In the genomic region with DNA sequence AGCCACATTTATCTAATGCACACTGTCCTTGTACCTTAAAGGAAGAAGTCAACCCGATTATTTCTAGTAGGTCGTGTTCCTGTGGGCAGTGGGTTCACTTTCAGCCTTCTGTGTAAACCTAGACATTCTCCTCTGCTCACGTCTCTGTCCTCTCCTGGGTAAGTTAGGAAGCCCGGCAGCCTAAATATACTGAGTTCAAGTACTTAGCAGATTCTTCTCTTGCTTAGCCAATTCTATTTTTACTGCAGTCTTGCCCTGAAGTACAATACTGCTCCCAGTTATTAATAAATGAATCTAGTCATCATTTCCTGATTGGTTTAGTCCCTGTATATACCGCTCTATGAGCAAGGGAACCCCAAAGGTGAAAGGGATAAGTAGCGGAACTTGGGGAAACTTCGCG, we compare ENCODE assay signal across 1 cellular context.
TF ChIP-seq lines count a peak whose summit lies in the region.

No MANE protein-coding gene starts in this region.

TF ChIP-seq in K562, 482 proteins besides CTCF, POLR2A, EP300 and RAD21 (continued from another document):
- no peak for TF ChIP-seq YY1 (IDR thresholded peaks at IDR 0.05; ENCODE audit: borderline replicate concordance in 1 of 3, control insufficient read depth in 1 of 3, extremely low read depth in 1 of 3, insufficient read depth in 3 of 3, insufficient read length in 1 of 3, insufficient replicate concordance in 2 of 3, low read depth in 1 of 3, low read length in 2 of 3)
- TF ChIP-seq ZNF766 (CRISPR knock-in tag; conservative IDR thresholded peaks at IDR 0.05), result no peak
- TF ChIP-seq, protein P1, sequence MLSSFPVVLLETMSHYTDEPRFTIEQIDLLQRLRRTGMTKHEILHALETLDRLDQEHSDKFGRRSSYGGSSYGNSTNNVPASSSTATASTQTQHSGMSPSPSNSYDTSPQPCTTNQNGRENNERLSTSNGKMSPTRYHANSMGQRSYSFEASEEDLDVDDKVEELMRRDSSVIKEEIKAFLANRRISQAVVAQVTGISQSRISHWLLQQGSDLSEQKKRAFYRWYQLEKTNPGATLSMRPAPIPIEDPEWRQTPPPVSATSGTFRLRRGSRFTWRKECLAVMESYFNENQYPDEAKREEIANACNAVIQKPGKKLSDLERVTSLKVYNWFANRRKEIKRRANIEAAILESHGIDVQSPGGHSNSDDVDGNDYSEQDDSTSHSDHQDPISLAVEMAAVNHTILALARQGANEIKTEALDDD (IDR thresholded peaks at IDR 0.05), result no peak
- TF ChIP-seq SRSF3 (IDR thresholded peaks at IDR 0.05; ENCODE audit: insufficient read depth, low read length), result no peak
- TF ChIP-seq, protein P2, sequence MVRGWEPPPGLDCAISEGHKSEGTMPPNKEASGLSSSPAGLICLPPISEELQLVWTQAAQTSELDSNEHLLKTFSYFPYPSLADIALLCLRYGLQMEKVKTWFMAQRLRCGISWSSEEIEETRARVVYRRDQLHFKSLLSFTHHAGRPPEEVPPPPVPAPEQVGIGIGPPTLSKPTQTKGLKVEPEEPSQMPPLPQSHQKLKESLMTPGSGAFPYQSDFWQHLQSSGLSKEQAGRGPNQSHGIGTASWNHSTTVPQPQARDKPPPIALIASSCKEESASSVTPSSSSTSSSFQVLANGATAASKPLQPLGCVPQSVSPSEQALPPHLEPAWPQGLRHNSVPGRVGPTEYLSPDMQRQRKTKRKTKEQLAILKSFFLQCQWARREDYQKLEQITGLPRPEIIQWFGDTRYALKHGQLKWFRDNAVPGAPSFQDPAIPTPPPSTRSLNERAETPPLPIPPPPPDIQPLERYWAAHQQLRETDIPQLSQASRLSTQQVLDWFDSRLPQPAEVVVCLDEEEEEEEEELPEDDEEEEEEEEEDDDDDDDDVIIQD (CRISPR knock-in tag; IDR thresholded peaks at IDR 0.05), result no peak
- TF ChIP-seq, protein P3, sequence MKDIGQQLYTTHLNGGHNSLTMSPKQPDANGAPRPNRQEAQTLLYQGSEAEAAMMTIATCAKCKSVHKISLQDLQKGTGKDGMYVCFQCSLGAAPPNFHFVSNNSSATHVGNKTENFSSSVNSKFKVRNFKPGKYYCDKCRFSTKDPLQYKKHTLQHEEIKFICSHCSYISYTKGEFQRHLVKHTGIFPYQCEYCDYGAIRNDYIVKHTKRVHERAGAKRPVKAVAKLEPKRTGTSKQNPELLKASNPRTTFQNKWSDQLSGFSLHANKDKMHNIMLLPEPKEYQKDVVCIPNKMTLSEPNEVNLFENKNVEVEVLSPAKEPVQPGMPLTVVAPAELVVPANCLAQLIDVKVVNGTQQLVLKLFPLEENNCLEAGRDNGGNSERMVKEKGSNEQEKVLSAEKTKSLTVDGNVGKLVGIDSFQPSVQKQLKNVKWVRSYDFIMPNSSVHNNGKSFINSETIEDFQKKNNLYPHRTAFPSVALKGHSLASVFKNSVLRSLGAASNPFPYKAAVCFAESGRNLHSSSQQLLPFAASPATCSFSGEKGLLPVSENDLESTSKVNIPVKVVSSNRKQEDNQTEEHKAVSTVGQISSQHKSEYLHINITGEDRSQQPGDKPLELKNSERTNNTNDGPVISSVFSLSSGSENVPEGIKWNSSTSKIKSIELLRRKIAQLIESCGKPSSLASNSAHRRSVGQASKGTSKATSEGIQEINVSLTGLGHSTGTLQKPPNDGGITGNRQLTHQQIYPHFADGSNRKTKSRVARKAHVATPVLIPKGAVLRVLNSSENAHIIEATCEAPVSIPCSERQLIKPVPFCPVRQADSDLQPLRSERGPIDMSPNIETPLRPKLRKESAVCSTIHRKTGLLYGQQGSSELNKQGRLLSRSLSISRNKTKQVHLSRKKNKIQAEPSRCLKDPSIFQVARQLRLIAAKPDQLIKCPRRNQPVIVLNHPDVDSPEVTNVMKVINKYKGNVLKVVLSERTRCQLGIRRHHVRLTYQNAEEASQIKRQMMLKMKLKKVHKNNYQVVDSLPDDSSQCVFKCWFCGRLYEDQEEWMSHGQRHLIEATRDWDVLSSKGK (CRISPR knock-in tag; IDR thresholded peaks at IDR 0.05), result no peak
- no peak for TF ChIP-seq ZNF347 (CRISPR knock-in tag; IDR thresholded peaks at IDR 0.05; ENCODE audit: low read depth)
- TF ChIP-seq, protein P4, sequence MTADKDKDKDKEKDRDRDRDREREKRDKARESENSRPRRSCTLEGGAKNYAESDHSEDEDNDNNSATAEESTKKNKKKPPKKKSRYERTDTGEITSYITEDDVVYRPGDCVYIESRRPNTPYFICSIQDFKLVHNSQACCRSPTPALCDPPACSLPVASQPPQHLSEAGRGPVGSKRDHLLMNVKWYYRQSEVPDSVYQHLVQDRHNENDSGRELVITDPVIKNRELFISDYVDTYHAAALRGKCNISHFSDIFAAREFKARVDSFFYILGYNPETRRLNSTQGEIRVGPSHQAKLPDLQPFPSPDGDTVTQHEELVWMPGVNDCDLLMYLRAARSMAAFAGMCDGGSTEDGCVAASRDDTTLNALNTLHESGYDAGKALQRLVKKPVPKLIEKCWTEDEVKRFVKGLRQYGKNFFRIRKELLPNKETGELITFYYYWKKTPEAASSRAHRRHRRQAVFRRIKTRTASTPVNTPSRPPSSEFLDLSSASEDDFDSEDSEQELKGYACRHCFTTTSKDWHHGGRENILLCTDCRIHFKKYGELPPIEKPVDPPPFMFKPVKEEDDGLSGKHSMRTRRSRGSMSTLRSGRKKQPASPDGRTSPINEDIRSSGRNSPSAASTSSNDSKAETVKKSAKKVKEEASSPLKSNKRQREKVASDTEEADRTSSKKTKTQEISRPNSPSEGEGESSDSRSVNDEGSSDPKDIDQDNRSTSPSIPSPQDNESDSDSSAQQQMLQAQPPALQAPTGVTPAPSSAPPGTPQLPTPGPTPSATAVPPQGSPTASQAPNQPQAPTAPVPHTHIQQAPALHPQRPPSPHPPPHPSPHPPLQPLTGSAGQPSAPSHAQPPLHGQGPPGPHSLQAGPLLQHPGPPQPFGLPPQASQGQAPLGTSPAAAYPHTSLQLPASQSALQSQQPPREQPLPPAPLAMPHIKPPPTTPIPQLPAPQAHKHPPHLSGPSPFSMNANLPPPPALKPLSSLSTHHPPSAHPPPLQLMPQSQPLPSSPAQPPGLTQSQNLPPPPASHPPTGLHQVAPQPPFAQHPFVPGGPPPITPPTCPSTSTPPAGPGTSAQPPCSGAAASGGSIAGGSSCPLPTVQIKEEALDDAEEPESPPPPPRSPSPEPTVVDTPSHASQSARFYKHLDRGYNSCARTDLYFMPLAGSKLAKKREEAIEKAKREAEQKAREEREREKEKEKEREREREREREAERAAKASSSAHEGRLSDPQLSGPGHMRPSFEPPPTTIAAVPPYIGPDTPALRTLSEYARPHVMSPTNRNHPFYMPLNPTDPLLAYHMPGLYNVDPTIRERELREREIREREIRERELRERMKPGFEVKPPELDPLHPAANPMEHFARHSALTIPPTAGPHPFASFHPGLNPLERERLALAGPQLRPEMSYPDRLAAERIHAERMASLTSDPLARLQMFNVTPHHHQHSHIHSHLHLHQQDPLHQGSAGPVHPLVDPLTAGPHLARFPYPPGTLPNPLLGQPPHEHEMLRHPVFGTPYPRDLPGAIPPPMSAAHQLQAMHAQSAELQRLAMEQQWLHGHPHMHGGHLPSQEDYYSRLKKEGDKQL (CRISPR knock-in tag; IDR thresholded peaks at IDR 0.05; ENCODE audit: borderline replicate concordance), result no peak
- no peak for TF ChIP-seq MEF2A (IDR thresholded peaks at IDR 0.05; ENCODE audit: control insufficient read depth, low read depth, low read length)
- TF ChIP-seq, protein P5, sequence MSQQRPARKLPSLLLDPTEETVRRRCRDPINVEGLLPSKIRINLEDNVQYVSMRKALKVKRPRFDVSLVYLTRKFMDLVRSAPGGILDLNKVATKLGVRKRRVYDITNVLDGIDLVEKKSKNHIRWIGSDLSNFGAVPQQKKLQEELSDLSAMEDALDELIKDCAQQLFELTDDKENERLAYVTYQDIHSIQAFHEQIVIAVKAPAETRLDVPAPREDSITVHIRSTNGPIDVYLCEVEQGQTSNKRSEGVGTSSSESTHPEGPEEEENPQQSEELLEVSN (IDR thresholded peaks at IDR 0.05; ENCODE audit: borderline replicate concordance in 1 of 2, extremely low read depth in 1 of 2, insufficient read depth in 1 of 2, insufficient read length in 1 of 2, low read depth in 1 of 2, low read length in 1 of 2, poor library complexity in 1 of 2, severe bottlenecking in 1 of 2), result no peak
- TF ChIP-seq CAMTA2 (CRISPR knock-in tag; conservative IDR thresholded peaks at IDR 0.05), result no peak
- no peak for TF ChIP-seq ZNF239 (CRISPR knock-in tag; IDR thresholded peaks at IDR 0.05)
